18 cellular contexts compared by ENCODE assay signal in the genomic region with DNA sequence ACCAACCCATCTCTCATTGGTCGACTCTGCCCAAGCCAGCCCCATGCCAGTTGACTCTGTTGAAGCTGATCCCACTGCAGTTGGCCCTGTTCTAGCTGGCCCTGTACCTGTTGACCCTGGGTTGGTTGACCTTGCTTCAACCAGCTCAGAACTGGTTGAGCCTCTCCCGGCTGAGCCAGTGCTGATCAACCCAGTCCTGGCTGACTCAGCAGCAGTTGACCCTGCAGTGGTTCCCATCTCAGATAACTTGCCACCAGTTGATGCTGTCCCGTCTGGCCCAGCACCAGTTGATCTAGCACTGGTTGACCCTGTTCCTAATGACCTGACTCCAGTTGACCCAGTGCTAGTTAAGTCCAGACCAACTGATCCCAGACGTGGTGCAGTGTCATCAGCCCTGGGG.
"Had no signal": no experiment of that assay in that cellular context is flagged by ENCODE, and none has a peak within 500 bp of the region (broad histone marks: within the 10 kb centered on the region; RNA-seq: fewer than 3 reads in every experiment).

No MANE protein-coding gene starts in this region.

- H3K27ac ChIP-seq: foreskin keratinocyte, left lung, pancreas, psoas muscle, right atrium auricular region, upper lobe of left lung had no signal

- H3K27me3 Mint-ChIP-seq: activated B cell treated with CpG ODN at 0.5 μM for 24 hours; activated CD4-positive, alpha-beta memory T cell treated with anti-CD3 and anti-CD28 coated beads for 36 hours; activated naive CD8-positive, alpha-beta T cell treated with anti-CD3 and anti-CD28 coated beads, Interleukin-2, amount 10 ng/mL, durations not matched to agents 7 days and 5 days; naive B cell had no signal

- H3K27me3 ChIP-seq: foreskin keratinocyte, left lung, pancreas, right atrium auricular region, upper lobe of left lung had no signal

- H3K9me3 ChIP-seq: left lung, pancreas, psoas muscle, right atrium auricular region, upper lobe of left lung had no signal

- DNase-seq: activated B cell treated with CpG ODN at 0.5 μM for 24 hours; activated CD4-positive, alpha-beta memory T cell treated with anti-CD3 and anti-CD28 coated beads for 36 hours; activated CD4-positive, alpha-beta T cell treated with anti-CD3 and anti-CD28 coated beads for 4 hours; activated gamma-delta T cell treated with Interleukin-2 at 50 U/mL for 16 hours; activated naive CD8-positive, alpha-beta T cell treated with anti-CD3 and anti-CD28 coated beads, Interleukin-2, amount 10 ng/mL, durations not matched to agents 7 days and 5 days; amygdala; erythroblast; foreskin keratinocyte; left lung; naive B cell; pancreas; psoas muscle; stimulated activated CD4-positive, alpha-beta T cell treated with anti-CD3 and anti-CD28 coated beads, Interleukin-4, amount 100 ng/mL, for 24 hours; stimulated activated naive CD4-positive, alpha-beta T cell treated with Interleukin-2 at 50 U/mL for 16 hours; T1000; upper lobe of left lung had no signal

- H3K4me3 ChIP-seq: left lung, lung, pancreas, psoas muscle, right atrium auricular region, upper lobe of left lung had no signal

- H3K27ac Mint-ChIP-seq: activated B cell treated with CpG ODN at 0.5 μM for 24 hours; activated CD4-positive, alpha-beta memory T cell treated with anti-CD3 and anti-CD28 coated beads for 36 hours had no signal

- ATAC-seq: foreskin keratinocyte, left lung, psoas muscle had no signal

- H3K9me3 Mint-ChIP-seq: activated B cell treated with CpG ODN at 0.5 μM for 24 hours; activated CD4-positive, alpha-beta memory T cell treated with anti-CD3 and anti-CD28 coated beads for 36 hours; activated naive CD8-positive, alpha-beta T cell treated with anti-CD3 and anti-CD28 coated beads, Interleukin-2, amount 10 ng/mL, durations not matched to agents 7 days and 5 days; naive B cell had no signal

- H3K4me3 Mint-ChIP-seq: activated B cell treated with CpG ODN at 0.5 μM for 24 hours; activated CD4-positive, alpha-beta memory T cell treated with anti-CD3 and anti-CD28 coated beads for 36 hours; activated naive CD8-positive, alpha-beta T cell treated with anti-CD3 and anti-CD28 coated beads, Interleukin-2, amount 10 ng/mL, durations not matched to agents 7 days and 5 days had no signal
